ENCODE assay signal across 1 cellular context in genomic region chr21:20443558-20444155, GRCh38.
TF ChIP-seq lines count a peak whose summit lies in the region.

No MANE protein-coding gene starts in this region.

TF ChIP-seq in GM23338, 12 proteins besides CTCF, POLR2A, EP300 and RAD21 (continued from another document):
- no peak for TF ChIP-seq ZNF462 (CRISPR knock-in tag; IDR thresholded peaks at IDR 0.05)
- TF ChIP-seq NANOG (IDR thresholded peaks at IDR 0.05; ENCODE audit: borderline replicate concordance) = no peak
- no peak for TF ChIP-seq POLR2AphosphoS5 (IDR thresholded peaks at IDR 0.05; ENCODE audit: low read depth)
- TF ChIP-seq JUNB (IDR thresholded peaks at IDR 0.05; ENCODE audit: unreplicated experiment) = no peak
- no peak for TF ChIP-seq STAT1 (IDR thresholded peaks at IDR 0.05; ENCODE audit: unreplicated experiment)
- no peak for TF ChIP-seq EZH2phosphoT487 (IDR thresholded peaks at IDR 0.05; ENCODE audit: unreplicated experiment)
